ENCODE assay signal across 14 cellular contexts in genomic region chr21:26147535-26147934, GRCh38. TPM values are rescaled to one million over a fixed set of nuclear protein-coding genes. Genes with fewer than 3 reads are reported as not detected.
DNase-seq lines count a peak whose midpoint lies in the region; ATAC-seq, FAIRE-seq and TF ChIP-seq lines count a peak whose summit lies in the region.
"Had no signal": no experiment of that assay in that cellular context is flagged by ENCODE, and none has a peak within 500 bp of the region (broad histone marks: within the 10 kb centered on the region; RNA-seq: fewer than 3 reads in every experiment).

No MANE protein-coding gene starts in this region.

- ATAC-seq in DND-41 (ENCODE audit: insufficient read depth, low read depth) = peak; percentile 88
- no peak for ATAC-seq in left lung

- H4K20me1 ChIP-seq in DND-41 (ENCODE audit: insufficient read depth, low read length) (no peaks in the 10 kb centered on the region), neural progenitor cell (ENCODE audit: low read depth) (peaks cover 60% of the 10 kb centered on the region)

- peaks cover 49% of the 10 kb centered on the region for H3F3A ChIP-seq in neural progenitor cell (ENCODE audit: low read depth)

- H3K9me3 Mint-ChIP-seq in neural progenitor cell = peaks cover 7% of the 10 kb centered on the region
- no peaks in the 10 kb centered on the region for H3K9me3 Mint-ChIP-seq in activated T-cell treated with anti-CD3 and anti-CD28 coated beads, Interleukin-2, amount 50 U/mL, for 24 hours
- H3K9me3 Mint-ChIP-seq: naive B cell had no signal

- H3K4me3 Mint-ChIP-seq in neural progenitor cell = peak overlapping the region; percentile 31
- H3K4me3 Mint-ChIP-seq in activated T-cell treated with anti-CD3 and anti-CD28 coated beads, Interleukin-2, amount 50 U/mL, for 24 hours = no peak overlapping the region
- H3K4me3 Mint-ChIP-seq: naive B cell had no signal

- no peaks in the 10 kb centered on the region for H3K36me3 ChIP-seq in DND-41 (ENCODE audit: insufficient read depth, low read length)
- peaks cover 4% of the 10 kb centered on the region for H3K36me3 ChIP-seq in neural progenitor cell
- H3K36me3 ChIP-seq in left lung = no peaks in the 10 kb centered on the region
- H3K36me3 ChIP-seq: MG63, upper lobe of left lung had no signal

- H3K9ac ChIP-seq in DND-41 (ENCODE audit: low read depth, low read length) (0 out of 2 replicates have a peak overlapping the region, but pooled peaks have one; percentile 16), neural progenitor cell (no peak overlapping the region)

- H3K4me2 ChIP-seq in DND-41 (ENCODE audit: insufficient read depth, low read length) (peak overlapping the region; percentile 24; the same call in 1 of the 2 replicates), neural progenitor cell (peak overlapping the region; percentile 68)

- H2AFZ ChIP-seq in DND-41 (ENCODE audit: low read depth, low read length) (no peak overlapping the region), neural progenitor cell (replicated peaks) (no peak overlapping the region)

- H3K36me3 Mint-ChIP-seq in neural progenitor cell = peaks cover 26% of the 10 kb centered on the region
- H3K36me3 Mint-ChIP-seq in activated T-cell treated with anti-CD3 and anti-CD28 coated beads, Interleukin-2, amount 50 U/mL, for 24 hours (ENCODE audit: low read depth) = peaks cover 19% of the 10 kb centered on the region

- H3K9me3 ChIP-seq in DND-41 (ENCODE audit: insufficient read depth, low read length, severe bottlenecking) = no peaks in the 10 kb centered on the region
- no peaks in the 10 kb centered on the region for H3K9me3 ChIP-seq in neural progenitor cell (ENCODE audit: low read depth)
- H3K9me3 ChIP-seq in left lung = no peaks in the 10 kb centered on the region
- H3K9me3 ChIP-seq: MG63, SJSA1, upper lobe of left lung had no signal

- H3K4me3 ChIP-seq in DND-41 (ENCODE audit: low read depth in 1 of 2, low read length in 2 of 2) (no peak overlapping the region), neural progenitor cell (peak overlapping the region; percentile 13), left lung (no peak overlapping the region)
- H3K4me3 ChIP-seq: MG63, SJSA1, upper lobe of left lung had no signal

- H3K79me2 ChIP-seq in DND-41 (ENCODE audit: insufficient read depth, low read length) (no peaks in the 10 kb centered on the region), neural progenitor cell (ENCODE audit: low read depth) (peaks cover 99% of the 10 kb centered on the region)

- peaks cover 34% of the 10 kb centered on the region for H3K4me1 Mint-ChIP-seq in neural progenitor cell
- peaks cover 21% of the 10 kb centered on the region for H3K4me1 Mint-ChIP-seq in activated T-cell treated with anti-CD3 and anti-CD28 coated beads, Interleukin-2, amount 50 U/mL, for 24 hours (ENCODE audit: low read depth)

- intact Hi-C loops in left lung (cut with DNase I) = no loop called here

- H3K27me3 Mint-ChIP-seq in neural progenitor cell (ENCODE audit: insufficient read depth, low read depth) = no peaks in the 10 kb centered on the region
- H3K27me3 Mint-ChIP-seq in activated T-cell treated with anti-CD3 and anti-CD28 coated beads, Interleukin-2, amount 50 U/mL, for 24 hours = no peaks in the 10 kb centered on the region
- H3K27me3 Mint-ChIP-seq: naive B cell had no signal

- H3K27ac ChIP-seq in DND-41 (ENCODE audit: low read length) = peak overlapping the region; percentile 40
- H3K27ac ChIP-seq in neural progenitor cell = peak overlapping the region; percentile 91
- H3K27ac ChIP-seq in left lung = no peak overlapping the region

- DNase-seq in DND-41 (peak; percentile 70), LHCN-M2 (ENCODE audit: low read depth) (peak; percentile 72), cerebellum (ENCODE audit: low spot score) (peak; percentile 41), neural progenitor cell (ENCODE audit: low spot score) (peak; percentile 63), left lung (no peak), RCC 7860 (ENCODE audit: low spot score) (no peak)
- no peak for DNase-seq in activated T-cell treated with anti-CD3 and anti-CD28 coated beads, Interleukin-2, amount 50 U/mL, for 24 hours
- DNase-seq: activated gamma-delta T cell; MG63; naive B cell; stimulated activated CD4-positive, alpha-beta T cell treated with anti-CD3 and anti-CD28 coated beads, Interleukin-4, amount 100 ng/mL, for 24 hours; upper lobe of left lung had no signal

- peak overlapping the region; percentile 9 for H3K27ac Mint-ChIP-seq in neural progenitor cell
- H3K27ac Mint-ChIP-seq in activated T-cell treated with anti-CD3 and anti-CD28 coated beads, Interleukin-2, amount 50 U/mL, for 24 hours = no peak overlapping the region

- no peaks in the 10 kb centered on the region for H3K27me3 ChIP-seq in DND-41 (ENCODE audit: insufficient read depth, low read length, poor library complexity)
- H3K27me3 ChIP-seq in neural progenitor cell = no peaks in the 10 kb centered on the region
- no peaks in the 10 kb centered on the region for H3K27me3 ChIP-seq in left lung
- H3K27me3 ChIP-seq: MG63, SJSA1, upper lobe of left lung had no signal

- no peak for FAIRE-seq in RCC 7860 (lab: Jason Lieb, UNC)
- FAIRE-seq: GM12892 had no signal

- TF ChIP-seq CTCF in DND-41 (IDR thresholded peaks at IDR 0.05; ENCODE audit: borderline replicate concordance, extremely low read depth, low read length, poor library complexity, severe bottlenecking) (no peak), neural progenitor cell (IDR thresholded peaks at IDR 0.05) (no peak), left lung (IDR thresholded peaks at IDR 0.05) (no peak)

- peaks cover 65% of the 10 kb centered on the region for H3K4me1 ChIP-seq in DND-41 (ENCODE audit: insufficient read depth, low read length)
- H3K4me1 ChIP-seq in neural progenitor cell = peaks cover 37% of the 10 kb centered on the region
- H3K4me1 ChIP-seq in left lung = peaks cover 4 to 15% of the 10 kb centered on the region in 2 donors

RNA-seq across cellular contexts. Expression of gene APP, which starts 23.0 kb away (rescaled TPM):
- total RNA-seq in LHCN-M2 (2014; rRNA removed) (266 and 329 TPM in 2 replicates), cerebellum (407 TPM), neural progenitor cell (ENCODE audit: low replicate concordance) (292 and 306 TPM in 2 replicates), left lung (100 to 1,000 TPM; 373 to 521 TPM)
- polyA plus RNA-seq in LHCN-M2 (2012) = 313 TPM

Comparison
In these comparisons a context has a peak if more than half of its experiments do, and no peak if none do; other contexts are left out.
1. DNase-seq: peak in DND-41 (single experiment), LHCN-M2 (single experiment), cerebellum (single experiment) and neural progenitor cell (single experiment); none in left lung (0 of 2), RCC 7860 (single experiment) and activated T-cell treated with anti-CD3 and anti-CD28 coated beads, Interleukin-2, amount 50 U/mL, for 24 hours (single experiment).
2. H3K27ac ChIP-seq: peak in DND-41 (single experiment) and neural progenitor cell (single experiment); none in left lung (0 of 2).